Comparison of ENCODE assay signal across 8 cellular contexts in the genomic region with DNA sequence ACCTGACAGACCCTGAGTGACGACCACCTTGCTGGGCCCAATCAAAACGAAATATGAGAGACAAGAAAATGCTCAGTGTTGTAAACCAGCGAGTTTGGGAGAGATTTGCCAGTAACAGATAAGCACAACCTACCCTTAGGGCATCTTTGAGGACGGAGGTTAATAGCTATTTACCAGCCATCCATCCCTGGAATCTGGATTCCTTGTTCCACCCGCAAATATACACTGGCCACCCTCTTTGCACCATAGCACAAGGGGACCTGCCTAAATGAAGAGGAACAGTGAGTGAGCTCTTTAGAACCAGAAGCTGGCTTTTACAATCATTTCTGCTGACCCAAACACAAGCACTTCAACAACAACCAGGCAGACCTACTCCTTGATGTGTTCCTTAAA. TPM values are rescaled to one million over a fixed set of nuclear protein-coding genes. Genes with fewer than 3 reads are reported as not detected.
A peak's percentile ranks its signal among the peaks of the same experiment; 100 is the strongest.
DNase-seq lines count a peak whose midpoint lies in the region; ATAC-seq and TF ChIP-seq lines count a peak whose summit lies in the region.

No MANE protein-coding gene starts in this region.

- H3K79me2 ChIP-seq in SU-DHL-6 (ENCODE audit: insufficient read depth, low read length), result no peaks in the 10 kb centered on the region

- no peak overlapping the region for H3K27ac ChIP-seq in SU-DHL-6 (ENCODE audit: low read depth, low read length)
- peak overlapping the region; percentile 73 for H3K27ac ChIP-seq in cardiac muscle cell
- peak overlapping the region; percentile 80 to 83 (median 82) for H3K27ac ChIP-seq in sigmoid colon
- no peak overlapping the region; the same call in 1 of the 2 replicates for H3K27ac ChIP-seq in RWPE1

- H3K4me1 ChIP-seq in cardiac muscle cell (ENCODE audit: low read depth) (no peaks in the 10 kb centered on the region), sigmoid colon (peaks cover 0 to 23% (median 11%) of the 10 kb centered on the region in 4 donors)

- DNase-seq in cardiac muscle cell (ENCODE audit: low read depth in 1 of 2, low spot score in 1 of 2), result no peak
- DNase-seq in sigmoid colon, result no peak
- DNase-seq in RWPE1 (ENCODE audit: low spot score), result no peak
- DNase-seq in DMS 273 (lab: John Stamatoyannopoulos, UW; ENCODE audit: unreplicated experiment), result no peak

- intact Hi-C loops in sigmoid colon (cut with DNase I), result loop anchor here (5.0 kb wide), 1 partner anchor 42 kb away; the partner anchor contains the start of gene DKC1

- TF ChIP-seq CTCF in SU-DHL-6 (IDR thresholded peaks at IDR 0.05; ENCODE audit: insufficient read depth, low read length, poor library complexity, severe bottlenecking), result no peak
- TF ChIP-seq CTCF in cardiac muscle cell (IDR thresholded peaks at IDR 0.05; ENCODE audit: low read depth, low read length), result no peak
- TF ChIP-seq CTCF in sigmoid colon (IDR thresholded peaks at IDR 0.05), result no peak
- no peak for TF ChIP-seq CTCF in RWPE1 (conservative IDR thresholded peaks at IDR 0.05; ENCODE audit: low read depth)

- H2AFZ ChIP-seq in SU-DHL-6 (ENCODE audit: low read depth, low read length, severe bottlenecking), result no peak overlapping the region

- no peaks in the 10 kb centered on the region for H3K9me3 ChIP-seq in SU-DHL-6 (ENCODE audit: insufficient read depth, low read length)
- H3K9me3 ChIP-seq in cardiac muscle cell (ENCODE audit: low read depth), result no peaks in the 10 kb centered on the region
- H3K9me3 ChIP-seq in sigmoid colon, result no peaks in the 10 kb centered on the region

- TF ChIP-seq POLR2A in sigmoid colon (IDR thresholded peaks at IDR 0.05), result no peak

- H3K9me2 ChIP-seq in SU-DHL-6 (replicated peaks; ENCODE audit: insufficient read depth, low read length), result no peaks in the 10 kb centered on the region

- H3K4me3 ChIP-seq in SU-DHL-6 (ENCODE audit: insufficient read depth, low read length, poor library complexity, severe bottlenecking) (no peak overlapping the region), cardiac muscle cell (peak overlapping the region; percentile 70), sigmoid colon (peak overlapping the region; percentile 48 to 69 (median 67))

- peak overlapping the region; percentile 37; the same call in 1 of the 2 replicates for H3K9ac ChIP-seq in SU-DHL-6 (ENCODE audit: low read length)

- no peaks in the 10 kb centered on the region for H4K20me1 ChIP-seq in SU-DHL-6 (ENCODE audit: low read depth, low read length)

- no peaks in the 10 kb centered on the region for H3K27me3 ChIP-seq in SU-DHL-6 (ENCODE audit: low read length)
- no peaks in the 10 kb centered on the region for H3K27me3 ChIP-seq in cardiac muscle cell
- no peaks in the 10 kb centered on the region for H3K27me3 ChIP-seq in sigmoid colon

- ATAC-seq in GM18909 (IDR thresholded peaks at IDR 0.05; ENCODE audit: poor library complexity, unreplicated experiment) (peak; percentile 5), HG02884 (IDR thresholded peaks at IDR 0.05; ENCODE audit: unreplicated experiment) (no peak), GM18867 (IDR thresholded peaks at IDR 0.05; ENCODE audit: unreplicated experiment) (no peak)

- peak overlapping the region; percentile 56 for H3K4me2 ChIP-seq in SU-DHL-6 (ENCODE audit: low read depth, low read length, poor library complexity, severe bottlenecking)

- CTCF ChIA-PET in RWPE1 (lab: Yijun Ruan, JAX), result no interaction called here

- H3F3A ChIP-seq in SU-DHL-6 (ENCODE audit: insufficient read depth), result no peaks in the 10 kb centered on the region

- TF ChIP-seq EP300 in sigmoid colon (IDR thresholded peaks at IDR 0.05), result no peak

- H3K36me3 ChIP-seq in SU-DHL-6 (ENCODE audit: low read length), result no peaks in the 10 kb centered on the region
- H3K36me3 ChIP-seq in cardiac muscle cell, result no peaks in the 10 kb centered on the region
- H3K36me3 ChIP-seq in sigmoid colon, result no peaks in the 10 kb centered on the region

- WGBS in sigmoid colon, 2 donors, result 14 to 33% methylated on average over 5 of the region's 5 CpGs

- POLR2A ChIA-PET in RWPE1 (lab: Yijun Ruan, JAX; ENCODE audit: low non-redundant PET), result no interaction called here

RNA-seq across cellular contexts. Expression of gene MPP1, which starts 0.7 kb away (rescaled TPM):
- total RNA-seq in cardiac muscle cell (22.5 and 24.1 TPM in 2 replicates), sigmoid colon (10 to 100 TPM; 24.6 to 36.7 (median 28.2) TPM)
- polyA plus RNA-seq in cardiac muscle cell (28.5 and 36.4 TPM in 2 replicates), sigmoid colon (10 to 100 TPM; 16.4 to 30.3 (median 22.2) TPM)

RNA-seq across cellular contexts. Expression of gene SMIM9, which starts 29.9 kb away (rescaled TPM):
- total RNA-seq in cardiac muscle cell (not detected in 2 replicates), sigmoid colon (1 to 10 TPM in 1 of 4 donors, not detected in 3; 2.3 TPM)
- polyA plus RNA-seq in cardiac muscle cell (not detected in 2 replicates), sigmoid colon (not detected)

RNA-seq across cellular contexts. Expression of gene DKC1, which starts 41.9 kb away (rescaled TPM):
- 15.1 and 30.9 TPM in 2 replicates for total RNA-seq in cardiac muscle cell
- 22.8 and 36.0 TPM in 2 replicates for polyA plus RNA-seq in cardiac muscle cell
- total RNA-seq in sigmoid colon, result 10 to 100 TPM; 18.2 to 38.8 (median 19.2) TPM
- 10 to 100 TPM; 19.7 to 47.5 (median 24.0) TPM for polyA plus RNA-seq in sigmoid colon

RNA-seq across cellular contexts. Expression of gene GAB3, which starts 53.7 kb away (rescaled TPM):
- total RNA-seq in cardiac muscle cell, result 0.45 and 0.60 TPM in 2 replicates
- 0.17 TPM in 1 of 2 replicates, not detected in the other for polyA plus RNA-seq in cardiac muscle cell
- total RNA-seq in sigmoid colon, result 1 to 10 TPM; 2.0 to 5.5 (median 4.1) TPM
- 1 to 10 TPM in 1 of 3 donors, under 1 TPM in 2; 0.46 to 2.5 (median 0.60) TPM for polyA plus RNA-seq in sigmoid colon

Comparison
In these comparisons a context has a peak if more than half of its experiments do, and no peak if none do; other contexts are left out.
1. H3K27ac ChIP-seq: peak in cardiac muscle cell (single experiment) and sigmoid colon (4 of 4); none in SU-DHL-6 (single experiment) and RWPE1 (single experiment).